ENCODE assay signal across 8 cellular contexts in genomic region chr17:57849874-57850754, GRCh38. TPM values are rescaled to one million over a fixed set of nuclear protein-coding genes. Genes with fewer than 3 reads are reported as not detected.
DNase-seq lines count a peak whose midpoint lies in the region; ATAC-seq, FAIRE-seq and TF ChIP-seq lines count a peak whose summit lies in the region.

Gene MRPS23, minus strand, starts transcription at chr17:57850044. Its CDS starts 34 bp downstream, at chr17:57850010.

- peaks cover 5% of the 10 kb centered on the region for H3K36me3 Mint-ChIP-seq in activated naive CD8-positive, alpha-beta T cell treated with anti-CD3 and anti-CD28 coated beads, Interleukin-2, amount 10 ng/mL, durations not matched to agents 7 days and 5 days

- TF ChIP-seq POLR2A in GM10847 (IDR thresholded peaks at IDR 0.05; ENCODE audit: extremely low read depth, insufficient read length) = peak; percentile 70
- TF ChIP-seq POLR2A in tibial nerve (IDR thresholded peaks at IDR 0.05) = peak; percentile 70 to 84

- peak within 1 kb of the TSS; percentile 74 for H3K4me2 ChIP-seq in SU-DHL-6 (ENCODE audit: low read depth, low read length, poor library complexity, severe bottlenecking)

- FAIRE-seq in pancreas (lab: Jason Lieb, UNC) = peak; percentile 78

- no peaks in the 10 kb centered on the region for H4K20me1 ChIP-seq in SU-DHL-6 (ENCODE audit: low read depth, low read length)

- H2AFZ ChIP-seq in SU-DHL-6 (ENCODE audit: low read depth, low read length, severe bottlenecking) = peak within 1 kb of the TSS; percentile 98

- ATAC-seq in HG02678 (IDR thresholded peaks at IDR 0.05; ENCODE audit: unreplicated experiment) (peak; percentile 94), Right ventricle myocardium inferior (peak; percentile 89), pancreas (peak; percentile 92 to 97 (median 94))
- ATAC-seq in activated naive CD8-positive, alpha-beta T cell treated with anti-CD3 and anti-CD28 coated beads, Interleukin-2, amount 10 ng/mL, durations not matched to agents 7 days and 5 days (ENCODE audit: low read depth) = peak; percentile 89

- DNase-seq in NCI-H128 (lab: John Stamatoyannopoulos, UW; ENCODE audit: unreplicated experiment) = peak; percentile 91
- DNase-seq in activated naive CD8-positive, alpha-beta T cell treated with anti-CD3 and anti-CD28 coated beads, Interleukin-2, amount 10 ng/mL, durations not matched to agents 7 days and 5 days = peak; percentile 94
- peak; percentile 99 for DNase-seq in Right ventricle myocardium inferior (ENCODE audit: missing footprints)
- DNase-seq in pancreas = peak; percentile 95 to 99 (median 98)
- peak; percentile 94 to 96 for DNase-seq in tibial nerve (ENCODE audit: low spot score in 2 of 2)

- H3K9me2 ChIP-seq in SU-DHL-6 (replicated peaks; ENCODE audit: insufficient read depth, low read length) = no peaks in the 10 kb centered on the region

- H3K27ac Mint-ChIP-seq in activated naive CD8-positive, alpha-beta T cell treated with anti-CD3 and anti-CD28 coated beads, Interleukin-2, amount 10 ng/mL, durations not matched to agents 7 days and 5 days = peak within 1 kb of the TSS; percentile 99

- WGBS in pancreas, 2 donors = 0 to 1% methylated on average over 54 to 57 of the region's 57 CpGs
- 0 to 1% methylated on average over 47 to 57 of the region's 57 CpGs for WGBS in tibial nerve, 2 donors

- H3K36me3 ChIP-seq in SU-DHL-6 (ENCODE audit: low read length) = no peaks in the 10 kb centered on the region
- peaks cover 0 to 5% (median 0%) of the 10 kb centered on the region in 3 donors for H3K36me3 ChIP-seq in pancreas
- peaks cover 0 to 32% (median 0%) of the 10 kb centered on the region in 3 donors for H3K36me3 ChIP-seq in tibial nerve

- peak; percentile 94 to 98 for TF ChIP-seq EP300 in tibial nerve (IDR thresholded peaks at IDR 0.05)

- TF ChIP-seq CTCF in SU-DHL-6 (IDR thresholded peaks at IDR 0.05; ENCODE audit: insufficient read depth, low read length, poor library complexity, severe bottlenecking) = no peak
- no peak for TF ChIP-seq CTCF in pancreas (IDR thresholded peaks at IDR 0.05)
- TF ChIP-seq CTCF in tibial nerve (IDR thresholded peaks at IDR 0.05) = peak in 2 of 5 experiments; percentile 23 to 56

- peak within 1 kb of the TSS; percentile 73 for H3K9ac ChIP-seq in SU-DHL-6 (ENCODE audit: low read length)

- no peaks in the 10 kb centered on the region for H3K9me3 Mint-ChIP-seq in activated naive CD8-positive, alpha-beta T cell treated with anti-CD3 and anti-CD28 coated beads, Interleukin-2, amount 10 ng/mL, durations not matched to agents 7 days and 5 days

- POLR2A ChIA-PET in activated naive CD8-positive, alpha-beta T cell treated with anti-CD3 and anti-CD28 coated beads, Interleukin-2, amount 10 ng/mL, durations not matched to agents 7 days and 5 days (lab: Charles Lee) = interaction anchor here (0.6 to 3.1 kb wide), 21 partner anchors 9 to 782 kb away, joined by 3 to 44 read pairs (median 4); partner anchors contain the start of genes AKAP1, DYNLL2, MSI2 and SRSF1

- intact Hi-C loops in Right ventricle myocardium inferior (cut with DNase I) (loop anchor here (2.0 kb wide), 2 partner anchors 15 to 43 kb away; no protein-coding TSS in a partner anchor), pancreas (cut with DNase I) (loop anchor here in 1 of 3 donors (10.0 kb wide), 1 partner anchor 265 kb away; no protein-coding TSS in a partner anchor)

- H3K9me3 ChIP-seq in SU-DHL-6 (ENCODE audit: insufficient read depth, low read length) = no peaks in the 10 kb centered on the region
- no peaks in the 10 kb centered on the region for H3K9me3 ChIP-seq in pancreas
- H3K9me3 ChIP-seq in tibial nerve = no peaks in the 10 kb centered on the region

- H3K27ac ChIP-seq in SU-DHL-6 (ENCODE audit: low read depth, low read length) (peak within 1 kb of the TSS; percentile 14; the same call in 1 of the 2 replicates), pancreas (peak within 1 kb of the TSS; percentile 53 to 96 (median 86)), tibial nerve (peak within 1 kb of the TSS; percentile 84 to 94 (median 92))

- peaks cover 4% of the 10 kb centered on the region; the same call in 1 of the 2 replicates for H3F3A ChIP-seq in SU-DHL-6 (ENCODE audit: insufficient read depth)

- no peaks in the 10 kb centered on the region for H3K27me3 Mint-ChIP-seq in activated naive CD8-positive, alpha-beta T cell treated with anti-CD3 and anti-CD28 coated beads, Interleukin-2, amount 10 ng/mL, durations not matched to agents 7 days and 5 days

- peak within 1 kb of the TSS; percentile 97 for H3K4me3 Mint-ChIP-seq in activated naive CD8-positive, alpha-beta T cell treated with anti-CD3 and anti-CD28 coated beads, Interleukin-2, amount 10 ng/mL, durations not matched to agents 7 days and 5 days

- H3K79me2 ChIP-seq in SU-DHL-6 (ENCODE audit: insufficient read depth, low read length) = peaks cover 16% of the 10 kb centered on the region

- peak within 1 kb of the TSS; percentile 95 for H3K4me3 ChIP-seq in SU-DHL-6 (ENCODE audit: insufficient read depth, low read length, poor library complexity, severe bottlenecking)
- peak within 1 kb of the TSS; percentile 75 to 92 (median 84) for H3K4me3 ChIP-seq in pancreas
- H3K4me3 ChIP-seq in tibial nerve = peak within 1 kb of the TSS; percentile 72 to 84 (median 78)

- H3K4me1 ChIP-seq in pancreas (peaks cover 21 to 39% (median 26%) of the 10 kb centered on the region in 3 donors), tibial nerve (peaks cover 0 to 48% (median 22%) of the 10 kb centered on the region in 4 donors)

- peaks cover 26% of the 10 kb centered on the region for H3K4me1 Mint-ChIP-seq in activated naive CD8-positive, alpha-beta T cell treated with anti-CD3 and anti-CD28 coated beads, Interleukin-2, amount 10 ng/mL, durations not matched to agents 7 days and 5 days

- no peaks in the 10 kb centered on the region for H3K27me3 ChIP-seq in SU-DHL-6 (ENCODE audit: low read length)
- no peaks in the 10 kb centered on the region for H3K27me3 ChIP-seq in pancreas
- H3K27me3 ChIP-seq in tibial nerve = no peaks in the 10 kb centered on the region

RNA-seq across cellular contexts. Expression of gene MRPS23, which starts in this region (rescaled TPM):
- 10 to 100 TPM; 32.1 to 38.2 TPM for total RNA-seq in activated naive CD8-positive, alpha-beta T cell treated with anti-CD3 and anti-CD28 coated beads, Interleukin-2, amount 10 ng/mL, durations not matched to agents 7 days and 5 days
- total RNA-seq in Right ventricle myocardium inferior (86.7 TPM), pancreas (10 to 100 TPM; 12.7 to 25.4 (median 15.5) TPM), tibial nerve (10 to 100 TPM in 2 of 4 donors, 1 to 10 TPM in 2; 8.0 to 20.1 (median 9.0) TPM)
- 10 to 100 TPM in 1 of 2 donors, 1 to 10 TPM in 1; 5.8 to 15.8 TPM for polyA plus RNA-seq in pancreas

Comparison
In these comparisons a context has a peak if more than half of its experiments do, and no peak if none do; other contexts are left out.
1. Peak in every context shown above with its lines: DNase-seq, ATAC-seq, H3K4me3 ChIP-seq and H3K27ac ChIP-seq.
2. H3K27ac ChIP-seq: peak in every context shown above with its lines; median percentile 92 in tibial nerve; 86 in pancreas; 14 in SU-DHL-6.